ENCODE assay signal across 19 cellular contexts in the genomic region with DNA sequence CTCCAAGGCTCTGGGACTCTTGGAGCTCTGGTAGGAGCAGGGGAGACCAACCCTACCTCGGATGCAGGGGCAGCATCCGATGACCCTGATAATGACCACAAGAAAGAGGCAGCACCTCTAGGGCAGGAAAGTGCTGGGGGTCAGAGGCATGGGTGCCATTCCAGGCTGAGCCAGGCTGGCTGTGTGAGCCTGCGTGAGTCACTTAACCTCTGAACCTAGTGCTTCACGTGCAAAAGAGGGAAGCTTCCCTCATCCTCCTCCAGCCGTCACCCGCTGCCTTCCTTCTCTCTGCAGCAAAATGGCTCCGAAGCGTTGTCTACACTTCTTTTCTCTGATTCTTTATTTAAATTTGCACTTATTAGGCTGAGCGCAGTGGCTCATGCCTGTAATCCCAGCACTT. TPM values are rescaled to one million over a fixed set of nuclear protein-coding genes. Genes with fewer than 3 reads are reported as not detected.
"Had no signal": no experiment of that assay in that cellular context is flagged by ENCODE, and none has a peak within 500 bp of the region (broad histone marks: within the 10 kb centered on the region; RNA-seq: fewer than 3 reads in every experiment).

No MANE protein-coding gene starts in this region.

- ATAC-seq: activated CD8-positive, alpha-beta T cell treated with anti-CD3 and anti-CD28 coated beads for 36 hours; left lobe of liver; stimulated activated naive B cell treated with anti-CD40 and anti-IgM and Interleukin-4, amounts not matched to agents 10 μg/mL and 1 μg/mL and 100 μg/mL, for 72 hours had no signal

- H3K9ac ChIP-seq: parathyroid adenoma had no signal

- H3K36me3 ChIP-seq: colonic mucosa, esophagus muscularis mucosa, thyroid gland, vagina, WERI-Rb-1 had no signal

- H3K79me2 ChIP-seq: parathyroid adenoma had no signal

- H2AFZ ChIP-seq: parathyroid adenoma had no signal

- H3K27ac ChIP-seq: colonic mucosa, esophagus muscularis mucosa, parathyroid adenoma, thyroid gland, vagina, WERI-Rb-1 had no signal

- H3K9me3 ChIP-seq: colonic mucosa, esophagus muscularis mucosa, thyroid gland, vagina had no signal

- H3K27me3 ChIP-seq: colonic mucosa, esophagus muscularis mucosa, thyroid gland, vagina had no signal

- H3K4me3 ChIP-seq: colonic mucosa, esophagus muscularis mucosa, thyroid gland, vagina had no signal

- H3K4me1 ChIP-seq: esophagus muscularis mucosa, parathyroid adenoma, thyroid gland, vagina had no signal

- DNase-seq: activated CD8-positive, alpha-beta T cell treated with anti-CD3 and anti-CD28 coated beads for 36 hours; activated effector memory CD4-positive, alpha-beta T cell treated with anti-CD3 and anti-CD28 coated beads, Interleukin-2, amount 50 U/mL, for 16 hours; activated T-cell treated with anti-CD3 and anti-CD28 coated beads, Interleukin-2, amount 50 U/mL, for 48 hours; amniotic stem cell; central memory CD4-positive, alpha-beta T cell; colonic mucosa; hippocampal formation; naive B cell; stimulated activated CD4-positive, alpha-beta T cell treated with anti-CD3 and anti-CD28 coated beads, Interleukin-15, amount 100 ng/mL, for 24 hours; stimulated activated CD4-positive, alpha-beta T cell treated with anti-CD3 and anti-CD28 coated beads, Interleukin-4, amount 100 ng/mL, for 1 hour; stimulated activated naive B cell treated with anti-CD40 and anti-IgM and Interleukin-4, amounts not matched to agents 10 μg/mL and 1 μg/mL and 100 μg/mL, for 72 hours; thyroid gland; WERI-Rb-1 had no signal

RNA-seq across cellular contexts. Expression of a gene that starts 35.5 kb away (rescaled TPM):
- total RNA-seq: activated CD8-positive, alpha-beta T cell treated with anti-CD3 and anti-CD28 coated beads for 36 hours; colonic mucosa; esophagus muscularis mucosa; glomerular endothelial cell; mononuclear cell; thyroid gland; vagina had no signal

RNA-seq across cellular contexts. Expression of a gene that starts 40.6 kb away (rescaled TPM):
- total RNA-seq: activated CD8-positive, alpha-beta T cell treated with anti-CD3 and anti-CD28 coated beads for 36 hours; esophagus muscularis mucosa; glomerular endothelial cell had no signal
